Comparison of ENCODE assay signal across 13 cellular contexts in genomic region chr4:70997068-70997467, GRCh38. TPM values are rescaled to one million over a fixed set of nuclear protein-coding genes. Genes with fewer than 3 reads are reported as not detected.
DNase-seq lines count a peak whose midpoint lies in the region; TF ChIP-seq lines count a peak whose summit lies in the region.
"Had no signal": no experiment of that assay in that cellular context is flagged by ENCODE, and none has a peak within 500 bp of the region (broad histone marks: within the 10 kb centered on the region; RNA-seq: fewer than 3 reads in every experiment).

No MANE protein-coding gene starts in this region.

- H3K4me1 Mint-ChIP-seq in activated T-helper 1 cell treated with anti-CD3 and anti-CD28 coated beads, Interleukin-12 subunit alpha, Interleukin-12 subunit beta, Interleukin-2, Interleukin-4 antibody, amounts not matched to agents 30 ng/mL and 10 ng/mL and 1 ng/mL, durations not matched to agents 14 hours and 24 hours and 36 hours (ENCODE audit: low read depth) = peaks cover 83% of the 10 kb centered on the region
- peaks cover 41% of the 10 kb centered on the region for H3K4me1 Mint-ChIP-seq in nephron progenitor cell

- H3K9me3 ChIP-seq in KOPT-K1 (ENCODE audit: insufficient read depth, low read length, poor library complexity, severe bottlenecking) = peaks cover 19% of the 10 kb centered on the region
- H3K9me3 ChIP-seq: psoas muscle, SJSA1, upper lobe of right lung had no signal

- TF ChIP-seq CTCF in nephron progenitor cell (IDR thresholded peaks at IDR 0.05) = no peak

- no peaks in the 10 kb centered on the region for H3K27me3 Mint-ChIP-seq in activated T-helper 1 cell treated with anti-CD3 and anti-CD28 coated beads, Interleukin-12 subunit alpha, Interleukin-12 subunit beta, Interleukin-2, Interleukin-4 antibody, amounts not matched to agents 30 ng/mL and 10 ng/mL and 1 ng/mL, durations not matched to agents 14 hours and 24 hours and 36 hours (ENCODE audit: insufficient read depth)
- no peaks in the 10 kb centered on the region for H3K27me3 Mint-ChIP-seq in nephron progenitor cell (ENCODE audit: low read depth, poor library complexity)

- peak overlapping the region; percentile 96 for H3K27ac ChIP-seq in KOPT-K1 (ENCODE audit: low read depth, low read length, poor library complexity, severe bottlenecking)
- H3K27ac ChIP-seq: 22Rv1, psoas muscle, SJSA1, upper lobe of right lung had no signal

- peaks cover 56% of the 10 kb centered on the region for H3K36me3 ChIP-seq in KOPT-K1 (ENCODE audit: insufficient read depth, low read length)

- H3K4me3 Mint-ChIP-seq in activated T-helper 1 cell treated with anti-CD3 and anti-CD28 coated beads, Interleukin-12 subunit alpha, Interleukin-12 subunit beta, Interleukin-2, Interleukin-4 antibody, amounts not matched to agents 30 ng/mL and 10 ng/mL and 1 ng/mL, durations not matched to agents 14 hours and 24 hours and 36 hours = peak overlapping the region; percentile 97
- H3K4me3 Mint-ChIP-seq in nephron progenitor cell = peak overlapping the region; percentile 91

- peak overlapping the region; percentile 83 for H3K27ac Mint-ChIP-seq in activated T-helper 1 cell treated with anti-CD3 and anti-CD28 coated beads, Interleukin-12 subunit alpha, Interleukin-12 subunit beta, Interleukin-2, Interleukin-4 antibody, amounts not matched to agents 30 ng/mL and 10 ng/mL and 1 ng/mL, durations not matched to agents 14 hours and 24 hours and 36 hours
- H3K27ac Mint-ChIP-seq in nephron progenitor cell = no peak overlapping the region

- H3K9me3 Mint-ChIP-seq in activated T-helper 1 cell treated with anti-CD3 and anti-CD28 coated beads, Interleukin-12 subunit alpha, Interleukin-12 subunit beta, Interleukin-2, Interleukin-4 antibody, amounts not matched to agents 30 ng/mL and 10 ng/mL and 1 ng/mL, durations not matched to agents 14 hours and 24 hours and 36 hours = peaks cover 25% of the 10 kb centered on the region
- H3K9me3 Mint-ChIP-seq in nephron progenitor cell = peaks cover 60% of the 10 kb centered on the region

- H3K36me3 Mint-ChIP-seq in activated T-helper 1 cell treated with anti-CD3 and anti-CD28 coated beads, Interleukin-12 subunit alpha, Interleukin-12 subunit beta, Interleukin-2, Interleukin-4 antibody, amounts not matched to agents 30 ng/mL and 10 ng/mL and 1 ng/mL, durations not matched to agents 14 hours and 24 hours and 36 hours (ENCODE audit: low read depth) = peaks cover 37% of the 10 kb centered on the region
- H3K36me3 Mint-ChIP-seq in nephron progenitor cell (ENCODE audit: low read depth) = peaks cover 82% of the 10 kb centered on the region

- DNase-seq in SIG-M5 treated with dmso at 0.1 percent for 504 hours (lab: John Stamatoyannopoulos, UW; ENCODE audit: unreplicated experiment) (peak; percentile 57), SIG-M5 (lab: John Stamatoyannopoulos, UW) (no peak), nephron progenitor cell (no peak), activated gamma-delta T cell treated with Interleukin-2 at 50 U/mL for 16 hours (no peak), NCI-H526 treated with DMSO at 0.1 percent for 48 hours (lab: John Stamatoyannopoulos, UW) (no peak)
- DNase-seq in activated T-helper 1 cell treated with anti-CD3 and anti-CD28 coated beads, Interleukin-12 subunit alpha, Interleukin-12 subunit beta, Interleukin-2, Interleukin-4 antibody, amounts not matched to agents 30 ng/mL and 10 ng/mL and 1 ng/mL, durations not matched to agents 14 hours and 24 hours and 36 hours (ENCODE audit: low spot score) = no peak
- DNase-seq in effector CD4-positive, alpha-beta T cell = no peak
- DNase-seq: kidney glomerular epithelial cell, psoas muscle, upper lobe of right lung had no signal

- intact Hi-C loops in activated T-helper 1 cell treated with anti-CD3 and anti-CD28 coated beads, Interleukin-12 subunit alpha, Interleukin-12 subunit beta, Interleukin-2, Interleukin-4 antibody, amounts not matched to agents 30 ng/mL and 10 ng/mL and 1 ng/mL, durations not matched to agents 14 hours and 24 hours and 36 hours (cut with micrococcal nuclease) = no loop called here

RNA-seq across cellular contexts. Expression of gene DCK, which starts 3.6 kb away (rescaled TPM):
- total RNA-seq in activated T-helper 1 cell treated with anti-CD3 and anti-CD28 coated beads, Interleukin-12 subunit alpha, Interleukin-12 subunit beta, Interleukin-2, Interleukin-4 antibody, amounts not matched to agents 30 ng/mL and 10 ng/mL and 1 ng/mL, durations not matched to agents 14 hours and 24 hours and 36 hours = 35.6 and 37.3 TPM in 2 replicates
